In the genomic region with DNA sequence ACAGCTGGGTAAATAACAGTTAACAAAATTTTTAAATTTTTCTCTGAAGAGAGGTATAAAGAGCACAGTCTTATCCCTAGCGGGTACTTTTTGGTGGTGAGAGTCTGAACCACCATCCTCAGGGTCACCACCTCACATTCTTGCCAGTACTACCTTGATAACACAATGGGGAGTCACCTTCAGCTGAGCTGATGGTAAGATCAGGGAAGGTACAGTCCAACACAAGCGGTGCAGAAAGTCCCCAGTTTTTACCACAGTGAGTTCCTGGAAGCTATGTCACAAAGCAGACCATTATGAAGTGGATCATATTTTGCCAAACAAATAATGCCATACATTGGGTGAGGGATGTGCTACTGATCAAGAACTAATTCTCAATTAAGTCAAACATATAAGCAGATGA, we compare ENCODE assay signal across 29 cellular contexts.
DNase-seq lines count a peak whose midpoint lies in the region; ATAC-seq, FAIRE-seq and TF ChIP-seq lines count a peak whose summit lies in the region.
"Had no signal": no experiment of that assay in that cellular context is flagged by ENCODE, and none has a peak within 500 bp of the region (broad histone marks: within the 10 kb centered on the region; RNA-seq: fewer than 3 reads in every experiment).

No MANE protein-coding gene starts in this region.

- CTCF ChIA-PET in IMR-90 (lab: Yijun Ruan, JAX) = interaction anchor here (1.3 kb wide), 1 partner anchor 8 kb away, joined by 3 read pairs; no protein-coding TSS in a partner anchor

- H3K9me2 ChIP-seq in Karpas-422 (replicated peaks; ENCODE audit: insufficient read depth, low read length) = no peaks in the 10 kb centered on the region

- H3K27ac ChIP-seq in IMR-90 (ENCODE audit: insufficient read depth, low read length) (no peak overlapping the region), Karpas-422 (ENCODE audit: low read length) (no peak overlapping the region)
- H3K27ac ChIP-seq: BLaER1 had no signal

- no peak for TF ChIP-seq POLR2A in IMR-90 (IDR thresholded peaks at IDR 0.05; ENCODE audit: low read depth, low read length)

- H3K4me2 ChIP-seq in IMR-90 (ENCODE audit: low read depth, low read length) = no peak overlapping the region
- H3K4me2 ChIP-seq in Karpas-422 (ENCODE audit: low read depth, low read length, poor library complexity, severe bottlenecking) = no peak overlapping the region
- H3K4me2 ChIP-seq: BLaER1 had no signal

- no peaks in the 10 kb centered on the region for H3K9me3 ChIP-seq in IMR-90 (ENCODE audit: control insufficient read depth, insufficient read depth, low read length)
- H3K9me3 ChIP-seq in Karpas-422 (ENCODE audit: low read length) = no peaks in the 10 kb centered on the region
- H3K9me3 ChIP-seq: BE2C, BLaER1 had no signal

- H3K4me3 Mint-ChIP-seq in natural killer cell treated with Interleukin-12 subunit alpha and Interleukin-12 subunit beta and Interleukin-15 and Interleukin-18, amount 100 ng/mL, for 72 hours = peak overlapping the region; percentile 22
- no peak overlapping the region for H3K4me3 Mint-ChIP-seq in natural killer cell
- H3K4me3 Mint-ChIP-seq: CD14-positive monocyte; CD4-positive, alpha-beta memory T cell; CD4-positive, CD25-positive, alpha-beta regulatory T cell; CD8-positive, alpha-beta memory T cell had no signal

- no peak overlapping the region for H3K14ac ChIP-seq in IMR-90 (replicated peaks; ENCODE audit: low read depth, low read length)

- TF ChIP-seq CTCF in natural killer cell (IDR thresholded peaks at IDR 0.05) (no peak), IMR-90 (conservative IDR thresholded peaks at IDR 0.05; ENCODE audit: low read depth, low read length) (no peak), bronchial epithelial cell (IDR thresholded peaks at IDR 0.05; ENCODE audit: insufficient read depth, low read length, severe bottlenecking) (no peak)

- no peaks in the 10 kb centered on the region for H3K9me3 Mint-ChIP-seq in natural killer cell treated with Interleukin-12 subunit alpha and Interleukin-12 subunit beta and Interleukin-15 and Interleukin-18, amount 100 ng/mL, for 72 hours
- no peaks in the 10 kb centered on the region for H3K9me3 Mint-ChIP-seq in natural killer cell
- H3K9me3 Mint-ChIP-seq: CD14-positive monocyte; CD4-positive, alpha-beta memory T cell; CD4-positive, CD25-positive, alpha-beta regulatory T cell; CD8-positive, alpha-beta memory T cell had no signal

- H2BK120ac ChIP-seq in IMR-90 (ENCODE audit: low read depth, low read length) = peak overlapping the region; percentile 64

- no peak overlapping the region for H2AFZ ChIP-seq in IMR-90 (replicated peaks; ENCODE audit: low read length, poor library complexity)
- no peak overlapping the region for H2AFZ ChIP-seq in Karpas-422 (ENCODE audit: low read length)

- no peaks in the 10 kb centered on the region for H3K79me2 ChIP-seq in Karpas-422 (ENCODE audit: low read length)

- peak overlapping the region; percentile 85; the same call in 1 of the 3 replicates for H2BK15ac ChIP-seq in IMR-90 (ENCODE audit: low read depth, low read length)

- H3K4me1 ChIP-seq in IMR-90 (ENCODE audit: control insufficient read depth, insufficient read depth, low read length) = peaks cover 7% of the 10 kb centered on the region; the same call in 1 of the 2 replicates
- H3K4me1 ChIP-seq in Karpas-422 (ENCODE audit: low read length) = peaks cover 8% of the 10 kb centered on the region
- H3K4me1 ChIP-seq: BE2C, BLaER1 had no signal

- no peaks in the 10 kb centered on the region for H3K79me1 ChIP-seq in IMR-90 (ENCODE audit: low read depth in 1 of 2, low read length in 2 of 2)

- H3K9me1 ChIP-seq in IMR-90 (ENCODE audit: insufficient read depth, low read length) = 0 out of 2 replicates have a peak, but pooled peaks cover 3% of the 10 kb centered on the region

- TF ChIP-seq RAD21 in IMR-90 (IDR thresholded peaks at IDR 0.05; ENCODE audit: low read length) = no peak

- H3K56ac ChIP-seq in IMR-90 (ENCODE audit: extremely low read depth, insufficient read depth, low read length) = no peak overlapping the region

- H3K18ac ChIP-seq in IMR-90 (ENCODE audit: low read depth, low read length) = peak overlapping the region; percentile 80; the same call in 1 of the 2 replicates

- peak; percentile 60 to 82 for ATAC-seq in natural killer cell treated with Interleukin-12 subunit alpha and Interleukin-12 subunit beta and Interleukin-15 and Interleukin-18, amount 100 ng/mL, for 72 hours
- ATAC-seq in natural killer cell = no peak
- no peak for ATAC-seq in IMR-90 (ENCODE audit: low read depth)
- ATAC-seq: GM12878 had no signal

- FAIRE-seq in bronchial epithelial cell (lab: Jason Lieb, UNC) = peak; percentile 36
- FAIRE-seq: A204.1, GM12878, GM12892, GM18507 had no signal

- H2AK9ac ChIP-seq in IMR-90 (replicated peaks; ENCODE audit: low read depth, low read length, poor library complexity) = no peak overlapping the region

- peak overlapping the region; percentile 86; the same call in 1 of the 2 replicates for H2AK5ac ChIP-seq in IMR-90 (ENCODE audit: low read depth, low read length)

- H3K27me3 ChIP-seq in IMR-90 (ENCODE audit: control insufficient read depth, insufficient read depth, low read length) (no peaks in the 10 kb centered on the region), Karpas-422 (ENCODE audit: low read length) (no peaks in the 10 kb centered on the region), bronchial epithelial cell (ENCODE audit: control insufficient read depth, insufficient read depth, low read length) (no peaks in the 10 kb centered on the region)
- H3K27me3 ChIP-seq: BE2C, BLaER1 had no signal

- H3K27ac Mint-ChIP-seq in natural killer cell treated with Interleukin-12 subunit alpha and Interleukin-12 subunit beta and Interleukin-15 and Interleukin-18, amount 100 ng/mL, for 72 hours = peak overlapping the region; percentile 82 to 97
- no peak overlapping the region for H3K27ac Mint-ChIP-seq in natural killer cell
- H3K27ac Mint-ChIP-seq: CD14-positive monocyte; CD4-positive, alpha-beta memory T cell; CD4-positive, CD25-positive, alpha-beta regulatory T cell; CD8-positive, alpha-beta memory T cell had no signal

- H2BK5ac ChIP-seq in IMR-90 (ENCODE audit: low read depth, low read length, poor library complexity, severe bottlenecking) = no peak overlapping the region

- peak overlapping the region; percentile 48; the same call in 1 of the 2 replicates for H4K91ac ChIP-seq in IMR-90 (ENCODE audit: insufficient read depth, low read depth, low read length)

- WGBS in IMR-90 (ENCODE audit: extremely low coverage in 2 of 2, insufficient read length in 1 of 2), 2 experiments = no CpG with 5 or more reads among the region's 2 CpGs

- peak overlapping the region; percentile 34; the same call in 1 of the 2 replicates for H3K23ac ChIP-seq in IMR-90 (ENCODE audit: low read depth, low read length)

- peaks cover 65 to 68% of the 10 kb centered on the region in 2 donors for H3K4me1 Mint-ChIP-seq in natural killer cell treated with Interleukin-12 subunit alpha and Interleukin-12 subunit beta and Interleukin-15 and Interleukin-18, amount 100 ng/mL, for 72 hours (ENCODE audit: low read depth in 2 of 2)
- H3K4me1 Mint-ChIP-seq in natural killer cell = peaks cover 17 to 18% of the 10 kb centered on the region in 2 donors
- H3K4me1 Mint-ChIP-seq: CD14-positive monocyte had no signal

- POLR2A ChIA-PET in IMR-90 (lab: Charles Lee; ENCODE audit: unreplicated experiment) = no interaction called here

- H4K8ac ChIP-seq in IMR-90 (ENCODE audit: low read depth in 2 of 2, low read length in 2 of 2) = peak overlapping the region in 1 of 2 experiments; percentile 33; a peak in 1 of 4 replicates

- peak overlapping the region; percentile 42; the same call in 1 of the 2 replicates for H4K5ac ChIP-seq in IMR-90 (ENCODE audit: low read depth, low read length)

- H3K9ac ChIP-seq in IMR-90 (ENCODE audit: low read depth, low read length) = no peak overlapping the region
- no peak overlapping the region for H3K9ac ChIP-seq in Karpas-422 (ENCODE audit: low read length)
- H3K9ac ChIP-seq: BLaER1 had no signal

- DNase-seq in natural killer cell treated with Interleukin-12 subunit alpha and Interleukin-12 subunit beta and Interleukin-15 and Interleukin-18, amount 100 ng/mL, for 72 hours (ENCODE audit: low spot score) = peak; percentile 71
- DNase-seq in natural killer cell (no peak), IMR-90 (no peak), Karpas-422 (peak; percentile 35), bronchial epithelial cell (ENCODE audit: low read depth) (no peak), HuH-7 (ENCODE audit: low spot score) (no peak)
- no peak for DNase-seq in NK-92 treated with Interleukin-12 subunit alpha and Interleukin-12 subunit beta, amount 100 ng/mL, for 24 hours (lab: John Stamatoyannopoulos, UW)
- DNase-seq in stimulated activated CD4-positive, alpha-beta T cell treated with anti-CD3 and anti-CD28 coated beads, Interleukin-4, amount 100 ng/mL, for 1 hour = no peak
- DNase-seq: 8988T; ACHN; BE2C; C1 segment of cervical spinal cord; CD4-positive, alpha-beta memory T cell; CD4-positive, CD25-positive, alpha-beta regulatory T cell; CD8-positive, alpha-beta memory T cell; COR-L47; DMS 273 treated with DMSO at 0.1 percent for 48 hours; DMS153; DMS53; DMS79; DND-41; EL; GDM1 had no signal

- H4K20me1 ChIP-seq in IMR-90 (ENCODE audit: insufficient read depth, low read length) (no peaks in the 10 kb centered on the region), Karpas-422 (ENCODE audit: insufficient read depth, low read depth, low read length) (no peaks in the 10 kb centered on the region)
- H4K20me1 ChIP-seq: BLaER1 had no signal

- no TSS peak for BruUV-seq in IMR-90 (replicated peaks; lab: Mats Ljungman, UMichigan)

- no peaks in the 10 kb centered on the region for H3K36me3 ChIP-seq in IMR-90 (ENCODE audit: control insufficient read depth, insufficient read depth, low read length)
- no peaks in the 10 kb centered on the region for H3K36me3 ChIP-seq in Karpas-422 (ENCODE audit: insufficient read depth, low read length)
- no peaks in the 10 kb centered on the region for H3K36me3 ChIP-seq in bronchial epithelial cell (ENCODE audit: control insufficient read depth, insufficient read depth, low read length)
- H3K36me3 ChIP-seq: BE2C, BLaER1 had no signal

- intact Hi-C loops in natural killer cell (cut with micrococcal nuclease) (no loop called here), IMR-90 (cut with micrococcal nuclease) (no loop called here)

- H3K4ac ChIP-seq in IMR-90 (ENCODE audit: low read depth, low read length) = peak overlapping the region; percentile 32

- H3K27me3 Mint-ChIP-seq in natural killer cell treated with Interleukin-12 subunit alpha and Interleukin-12 subunit beta and Interleukin-15 and Interleukin-18, amount 100 ng/mL, for 72 hours = no peaks in the 10 kb centered on the region
- H3K27me3 Mint-ChIP-seq in natural killer cell (ENCODE audit: low read depth in 2 of 2) = no peaks in the 10 kb centered on the region
- H3K27me3 Mint-ChIP-seq: CD4-positive, alpha-beta memory T cell had no signal

- dilution Hi-C loops in IMR-90 (cut with HindIII; ENCODE audit: low sequenced_read_pairs, unreplicated experiment) = no loop called here

- H3K36me3 Mint-ChIP-seq in natural killer cell treated with Interleukin-12 subunit alpha and Interleukin-12 subunit beta and Interleukin-15 and Interleukin-18, amount 100 ng/mL, for 72 hours = no peaks in the 10 kb centered on the region
- H3K36me3 Mint-ChIP-seq in natural killer cell = no peaks in the 10 kb centered on the region
- H3K36me3 Mint-ChIP-seq: CD14-positive monocyte; CD4-positive, alpha-beta memory T cell; CD4-positive, CD25-positive, alpha-beta regulatory T cell; CD8-positive, alpha-beta memory T cell had no signal

- H2BK20ac ChIP-seq in IMR-90 (ENCODE audit: low read depth, low read length) = peak overlapping the region; percentile 74

- in situ Hi-C loops in IMR-90 (cut with MboI; ENCODE audit: low sequenced_read_pairs) = no loop called here

- H3K4me3 ChIP-seq in IMR-90 (ENCODE audit: insufficient read depth, low read depth, low read length) = no peak overlapping the region
- no peak overlapping the region for H3K4me3 ChIP-seq in Karpas-422 (ENCODE audit: low read length)
- H3K4me3 ChIP-seq in bronchial epithelial cell (ENCODE audit: low read depth, low read length) = no peak overlapping the region
- H3K4me3 ChIP-seq: BLaER1, GM12878 had no signal

Comparison
In these comparisons a context has a peak if more than half of its experiments do, and no peak if none do; other contexts are left out.
1. ATAC-seq: peak in natural killer cell treated with Interleukin-12 subunit alpha and Interleukin-12 subunit beta and Interleukin-15 and Interleukin-18, amount 100 ng/mL, for 72 hours (2 of 2); none in natural killer cell (0 of 3) and IMR-90 (single experiment).
2. DNase-seq: peak in natural killer cell treated with Interleukin-12 subunit alpha and Interleukin-12 subunit beta and Interleukin-15 and Interleukin-18, amount 100 ng/mL, for 72 hours (single experiment) and Karpas-422 (single experiment); none in natural killer cell (single experiment), IMR-90 (single experiment), bronchial epithelial cell (single experiment), NK-92 treated with Interleukin-12 subunit alpha and Interleukin-12 subunit beta, amount 100 ng/mL, for 24 hours (single experiment), HuH-7 (single experiment) and stimulated activated CD4-positive, alpha-beta T cell treated with anti-CD3 and anti-CD28 coated beads, Interleukin-4, amount 100 ng/mL, for 1 hour (single experiment).
3. H3K27ac Mint-ChIP-seq: peak in natural killer cell treated with Interleukin-12 subunit alpha and Interleukin-12 subunit beta and Interleukin-15 and Interleukin-18, amount 100 ng/mL, for 72 hours (2 of 2); none in natural killer cell (0 of 2).